20 cellular contexts compared by ENCODE assay signal in genomic region chr9:33234511-33235467, GRCh38. TPM values are rescaled to one million over a fixed set of nuclear protein-coding genes. Genes with fewer than 3 reads are reported as not detected.
DNase-seq lines count a peak whose midpoint lies in the region; ATAC-seq, FAIRE-seq and TF ChIP-seq lines count a peak whose summit lies in the region.
"Had no signal": no experiment of that assay in that cellular context is flagged by ENCODE, and none has a peak within 500 bp of the region (broad histone marks: within the 10 kb centered on the region; RNA-seq: fewer than 3 reads in every experiment).

No MANE protein-coding gene starts in this region.

- H3K36me3 ChIP-seq in bronchial epithelial cell (ENCODE audit: control insufficient read depth, insufficient read depth, low read length) (no peaks in the 10 kb centered on the region), mucosa of descending colon (ENCODE audit: low read depth) (no peaks in the 10 kb centered on the region)

- H3K4me1 ChIP-seq in mucosa of descending colon (ENCODE audit: low read depth): peaks cover 26% of the 10 kb centered on the region

- no peaks in the 10 kb centered on the region for H3K27me3 Mint-ChIP-seq in stimulated activated naive CD8-positive, alpha-beta T cell treated with anti-CD3 and anti-CD28 coated beads, Interleukin-15, amount 100 ng/mL, for 72 hours

- H3K27me3 ChIP-seq in bronchial epithelial cell (ENCODE audit: control insufficient read depth, insufficient read depth, low read length): no peaks in the 10 kb centered on the region

- ATAC-seq in stimulated activated naive CD8-positive, alpha-beta T cell treated with anti-CD3 and anti-CD28 coated beads, Interleukin-15, amount 100 ng/mL, for 72 hours: no peak
- ATAC-seq in stimulated activated naive CD8-positive, alpha-beta T cell treated with anti-CD3 and anti-CD28 coated beads, Interleukin-15, Interleukin-2, amounts not matched to agents 100 U/mL and 50 U/mL, for 24 hours: no peak
- ATAC-seq in mucosa of descending colon (peak; percentile 39), sciatic nerve (no peak)
- ATAC-seq: Right ventricle myocardium inferior had no signal

- H3K4me3 Mint-ChIP-seq in stimulated activated naive CD8-positive, alpha-beta T cell treated with anti-CD3 and anti-CD28 coated beads, Interleukin-15, amount 100 ng/mL, for 72 hours: no peak overlapping the region
- H3K4me3 Mint-ChIP-seq: activated T-helper 1 cell treated with anti-CD3 and anti-CD28 coated beads, Interleukin-12 subunit alpha, Interleukin-12 subunit beta, Interleukin-2, Interleukin-4 antibody, amounts not matched to agents 30 ng/mL and 10 ng/mL and 1 ng/mL, durations not matched to agents 14 hours and 24 hours and 36 hours; IgD-negative memory B cell; neural crest cell had no signal

- peak overlapping the region; percentile 47 to 66 for H3K27ac Mint-ChIP-seq in stimulated activated naive CD8-positive, alpha-beta T cell treated with anti-CD3 and anti-CD28 coated beads, Interleukin-15, amount 100 ng/mL, for 72 hours
- H3K27ac Mint-ChIP-seq: activated T-helper 1 cell treated with anti-CD3 and anti-CD28 coated beads, Interleukin-12 subunit alpha, Interleukin-12 subunit beta, Interleukin-2, Interleukin-4 antibody, amounts not matched to agents 30 ng/mL and 10 ng/mL and 1 ng/mL, durations not matched to agents 14 hours and 24 hours and 36 hours; IgD-negative memory B cell had no signal

- no peaks in the 10 kb centered on the region for H3K9me3 ChIP-seq in mucosa of descending colon

- TF ChIP-seq CTCF in bronchial epithelial cell (IDR thresholded peaks at IDR 0.05; ENCODE audit: insufficient read depth, low read length, severe bottlenecking) (no peak), mucosa of descending colon (IDR thresholded peaks at IDR 0.05) (no peak)

- no peaks in the 10 kb centered on the region for H3K9me3 Mint-ChIP-seq in stimulated activated naive CD8-positive, alpha-beta T cell treated with anti-CD3 and anti-CD28 coated beads, Interleukin-15, amount 100 ng/mL, for 72 hours
- H3K9me3 Mint-ChIP-seq: activated T-helper 1 cell treated with anti-CD3 and anti-CD28 coated beads, Interleukin-12 subunit alpha, Interleukin-12 subunit beta, Interleukin-2, Interleukin-4 antibody, amounts not matched to agents 30 ng/mL and 10 ng/mL and 1 ng/mL, durations not matched to agents 14 hours and 24 hours and 36 hours; IgD-negative memory B cell; neural crest cell had no signal

- DNase-seq in stimulated activated naive CD8-positive, alpha-beta T cell treated with anti-CD3 and anti-CD28 coated beads, Interleukin-15, amount 100 ng/mL, for 72 hours: no peak
- DNase-seq in stimulated activated naive CD8-positive, alpha-beta T cell treated with anti-CD3 and anti-CD28 coated beads, Interleukin-15, Interleukin-2, amounts not matched to agents 100 U/mL and 50 U/mL, for 24 hours: no peak
- peak; percentile 87 for DNase-seq in bronchial epithelial cell (ENCODE audit: low read depth)
- peak in 1 of 3 donors; percentile 48 for DNase-seq in mucosa of descending colon
- no peak for DNase-seq in stimulated activated CD4-positive, alpha-beta T cell treated with anti-CD3 and anti-CD28 coated beads, Interleukin-2, amount 100 ng/mL, for 24 hours
- no peak for DNase-seq in sciatic nerve (ENCODE audit: low spot score)
- DNase-seq in NCI-H524 treated with DMSO at 0.1 percent for 48 hours (lab: John Stamatoyannopoulos, UW): no peak
- DNase-seq in NCI-H1694 (lab: John Stamatoyannopoulos, UW): no peak
- DNase-seq: activated CD4-positive, alpha-beta T cell treated with anti-CD3 and anti-CD28 coated beads, Interleukin-2, amount 50 U/mL, for 4 hours; anterior cingulate cortex; effector CD8-positive, alpha-beta T cell; glutamatergic neuron; NCI-H1694 treated with DMSO at 0.1 percent for 48 hours; T-helper 9 cell had no signal

- H3K4me3 ChIP-seq in bronchial epithelial cell (ENCODE audit: low read depth, low read length): no peak overlapping the region
- no peak overlapping the region for H3K4me3 ChIP-seq in mucosa of descending colon
- H3K4me3 ChIP-seq: smooth muscle cell had no signal

- intact Hi-C loops in mucosa of descending colon (cut with DNase I, micrococcal nuclease): no loop called here
- intact Hi-C loops in sciatic nerve (cut with DNase I): no loop called here

- no peaks in the 10 kb centered on the region for H3K4me1 Mint-ChIP-seq in stimulated activated naive CD8-positive, alpha-beta T cell treated with anti-CD3 and anti-CD28 coated beads, Interleukin-15, amount 100 ng/mL, for 72 hours
- H3K4me1 Mint-ChIP-seq: neural crest cell had no signal

- no peak for FAIRE-seq in bronchial epithelial cell (lab: Jason Lieb, UNC)

RNA-seq across cellular contexts. Expression of gene SPINK4, which starts 5.2 kb away (rescaled TPM):
- not detected in 2 replicates for total RNA-seq in bronchial epithelial cell
- total RNA-seq in mucosa of descending colon: 10 to 100 TPM; 13.2 to 85.2 (median 33.3) TPM
- total RNA-seq in sciatic nerve: not detected
- total RNA-seq: activated T-helper 1 cell treated with anti-CD3 and anti-CD28 coated beads, Interleukin-12 subunit alpha, Interleukin-12 subunit beta, Interleukin-2, Interleukin-4 antibody, amounts not matched to agents 30 ng/mL and 10 ng/mL and 1 ng/mL, durations not matched to agents 14 hours and 24 hours and 36 hours; neural crest cell; Right ventricle myocardium inferior; smooth muscle cell; temporal lobe had no signal

RNA-seq across cellular contexts. Expression of gene BAG1, which starts 29.7 kb away (rescaled TPM):
- total RNA-seq in bronchial epithelial cell (56.5 and 68.7 TPM in 2 replicates), mucosa of descending colon (100 to 1,000 TPM; 120 to 155 (median 153) TPM), sciatic nerve (85.6 TPM)

RNA-seq across cellular contexts. Expression of gene CHMP5, which starts 30.1 kb away (rescaled TPM):
- 173 and 182 TPM in 2 replicates for total RNA-seq in bronchial epithelial cell
- total RNA-seq in mucosa of descending colon: 10 to 100 TPM; 72.2 to 98.1 (median 84.3) TPM
- total RNA-seq in sciatic nerve: 73.0 TPM

RNA-seq across cellular contexts. Expression of gene NFX1, which starts 55.5 kb away (rescaled TPM):
- total RNA-seq in bronchial epithelial cell (19.2 and 25.5 TPM in 2 replicates), mucosa of descending colon (10 to 100 TPM; 35.9 to 44.4 (median 39.5) TPM), sciatic nerve (45.8 TPM)

Comparison
In these comparisons a context has a peak if more than half of its experiments do, and no peak if none do; other contexts are left out.
1. RNA of gene SPINK4, which starts 5.2 kb away (total RNA-seq): 13.2 to 85.2 TPM in mucosa of descending colon; not detected in bronchial epithelial cell and not detected in sciatic nerve (single experiment); every median in the first group is over 10 times any median in the second.